Comparison of ENCODE assay signal across 1 cellular context in the genomic region with DNA sequence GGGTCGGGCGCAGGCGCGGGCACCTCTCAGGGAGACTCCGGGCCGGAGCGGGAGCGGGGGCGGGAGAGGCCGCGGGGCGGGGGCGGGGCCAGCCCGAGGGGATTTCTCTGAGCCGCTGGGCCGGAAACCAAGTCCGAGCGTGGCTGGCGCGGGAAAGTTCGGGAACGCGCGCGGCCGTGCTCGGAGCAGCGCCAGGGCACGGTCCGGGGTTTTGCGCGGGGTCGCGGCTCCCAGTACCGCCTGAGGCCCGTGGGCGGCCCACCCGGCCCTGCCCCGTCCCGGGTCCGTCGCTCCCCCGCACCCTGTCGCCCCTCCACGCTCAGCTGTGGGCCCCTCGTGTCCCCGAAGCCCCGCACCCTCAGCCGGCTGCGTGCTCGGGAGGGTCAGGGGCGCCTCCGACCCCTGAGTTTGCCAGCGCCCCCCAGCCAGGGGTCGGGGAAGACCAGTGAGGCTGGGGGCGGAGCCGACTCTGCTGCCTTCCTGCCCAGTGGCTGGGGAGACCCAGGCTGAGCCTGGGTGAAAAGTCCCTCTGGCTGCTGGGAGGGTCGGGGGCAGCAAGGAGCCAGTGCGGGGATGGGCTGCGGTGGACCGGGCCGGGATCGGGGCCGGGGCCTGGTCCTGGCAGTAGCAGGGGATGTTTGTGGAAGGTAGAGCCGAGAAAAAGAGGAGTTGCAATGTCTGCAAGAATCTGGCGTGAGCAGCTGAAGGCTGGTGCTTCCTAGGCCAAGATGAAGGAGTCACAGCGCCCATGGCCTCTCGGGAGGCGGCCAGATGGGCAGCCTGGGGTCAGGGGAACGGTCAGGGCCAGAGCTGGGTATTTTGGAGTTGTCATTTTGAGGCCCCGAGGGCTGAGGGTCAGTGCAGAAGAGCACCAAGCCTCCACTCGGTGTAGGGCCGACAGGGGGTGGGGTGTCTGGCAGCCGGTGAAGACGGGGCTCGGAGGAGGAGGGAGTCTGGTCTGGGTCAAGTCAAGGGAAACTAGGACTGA.
A peak's percentile ranks its signal among the peaks of the same experiment; 100 is the strongest.
TF ChIP-seq lines count a peak whose summit lies in the region.

No MANE protein-coding gene starts in this region.

TF ChIP-seq in H1, 55 proteins besides CTCF, POLR2A, EP300 and RAD21:
- TF ChIP-seq RBBP5 (IDR thresholded peaks at IDR 0.05; ENCODE audit: borderline replicate concordance, low read depth, low read length) (0 out of 2 replicates have a peak, but pooled peaks have one; percentile 46), BACH1 (IDR thresholded peaks at IDR 0.05; ENCODE audit: low read length) (peak; percentile 51; the same call in 1 of the 2 replicates), CHD2 (IDR thresholded peaks at IDR 0.05; ENCODE audit: low read length) (no peak), SP2 (IDR thresholded peaks at IDR 0.05; ENCODE audit: low read length) (no peak), SRF (IDR thresholded peaks at IDR 0.05; ENCODE audit: low read depth, low read length) (no peak), HDAC2 (IDR thresholded peaks at IDR 0.05; ENCODE audit: borderline replicate concordance in 1 of 2, low read depth in 2 of 2, low read length in 2 of 2) (no peak; a peak in 1 of 4 replicates)
- TF ChIP-seq, protein P1, sequence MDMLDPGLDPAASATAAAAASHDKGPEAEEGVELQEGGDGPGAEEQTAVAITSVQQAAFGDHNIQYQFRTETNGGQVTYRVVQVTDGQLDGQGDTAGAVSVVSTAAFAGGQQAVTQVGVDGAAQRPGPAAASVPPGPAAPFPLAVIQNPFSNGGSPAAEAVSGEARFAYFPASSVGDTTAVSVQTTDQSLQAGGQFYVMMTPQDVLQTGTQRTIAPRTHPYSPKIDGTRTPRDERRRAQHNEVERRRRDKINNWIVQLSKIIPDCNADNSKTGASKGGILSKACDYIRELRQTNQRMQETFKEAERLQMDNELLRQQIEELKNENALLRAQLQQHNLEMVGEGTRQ (IDR thresholded peaks at IDR 0.05; ENCODE audit: low read length), result no peak
